Comparison of ENCODE assay signal across 21 cellular contexts in genomic region chr10:62327897-62328296, GRCh38. TPM values are rescaled to one million over a fixed set of nuclear protein-coding genes. Genes with fewer than 3 reads are reported as not detected.
DNase-seq lines count a peak whose midpoint lies in the region; ATAC-seq, FAIRE-seq and TF ChIP-seq lines count a peak whose summit lies in the region.
"Had no signal": no experiment of that assay in that cellular context is flagged by ENCODE, and none has a peak within 500 bp of the region (broad histone marks: within the 10 kb centered on the region; RNA-seq: fewer than 3 reads in every experiment).

No MANE protein-coding gene starts in this region.

- H3K27me3 Mint-ChIP-seq in astrocyte (ENCODE audit: low read depth, unreplicated experiment), result no peaks in the 10 kb centered on the region

- H3K4me1 ChIP-seq in KMS-11 (ENCODE audit: low read depth, poor library complexity, severe bottlenecking) (peaks cover 24% of the 10 kb centered on the region), astrocyte (ENCODE audit: insufficient read depth, low read length) (no peaks in the 10 kb centered on the region)

- no peaks in the 10 kb centered on the region for H3K36me3 ChIP-seq in KMS-11 (ENCODE audit: insufficient read depth)
- no peaks in the 10 kb centered on the region for H3K36me3 ChIP-seq in astrocyte (ENCODE audit: insufficient read depth, low read length)

- FAIRE-seq in astrocyte (lab: Jason Lieb, UNC), result no peak
- FAIRE-seq: HepG2 had no signal

- no peaks in the 10 kb centered on the region for H3K9me3 ChIP-seq in astrocyte (ENCODE audit: insufficient read depth, low read depth, low read length)

- H3K79me2 ChIP-seq in KMS-11 (ENCODE audit: insufficient read depth, low read depth) (no peaks in the 10 kb centered on the region), astrocyte (ENCODE audit: insufficient read depth, low read length) (no peaks in the 10 kb centered on the region)

- peak; percentile 35 for DNase-seq in EH (ENCODE audit: low read depth)
- peak; percentile 10 for DNase-seq in astrocyte (ENCODE audit: low read depth)
- DNase-seq in foreskin fibroblast, result peak; percentile 47 to 79
- DNase-seq in NCI-H2196 treated with DMSO at 0.1 percent for 48 hours (lab: John Stamatoyannopoulos, UW; ENCODE audit: unreplicated experiment), result no peak
- no peak for DNase-seq in GM03348 (ENCODE audit: low spot score)
- DNase-seq: AML-193; Calu3; CD4-positive, CD25-positive, alpha-beta regulatory T cell; DMS79 treated with DMSO at 0.1 percent for 48 hours; GDM1; NCI-H1417; NCI-H2029; NCI-H2227 treated with DMSO at 0.1 percent for 48 hours; NCI-H526; PC-9 had no signal

- H3K27ac ChIP-seq in KMS-11 (no peak overlapping the region; the same call in 1 of the 2 replicates), astrocyte (ENCODE audit: low read depth, low read length) (no peak overlapping the region)
- H3K27ac ChIP-seq: PC-9, SK-N-MC had no signal

- no peaks in the 10 kb centered on the region for H3K27me3 ChIP-seq in KMS-11 (ENCODE audit: insufficient read depth, low read depth)
- H3K27me3 ChIP-seq in astrocyte (ENCODE audit: insufficient read depth, low read length), result no peaks in the 10 kb centered on the region

- no peaks in the 10 kb centered on the region for H3K4me1 Mint-ChIP-seq in astrocyte (ENCODE audit: low read depth, unreplicated experiment)
- H3K4me1 Mint-ChIP-seq: CD4-positive, CD25-positive, alpha-beta regulatory T cell; GM23338 had no signal

- H3K9me3 Mint-ChIP-seq in astrocyte (ENCODE audit: unreplicated experiment), result peaks cover 7% of the 10 kb centered on the region

- H3K9ac ChIP-seq in KMS-11 (no peak overlapping the region), astrocyte (ENCODE audit: low read length) (no peak overlapping the region)

- no peaks in the 10 kb centered on the region for H4K20me1 ChIP-seq in KMS-11 (ENCODE audit: insufficient read depth)
- no peaks in the 10 kb centered on the region for H4K20me1 ChIP-seq in astrocyte (ENCODE audit: insufficient read depth, low read length)

- H3K4me3 ChIP-seq in KMS-11 (IDR thresholded peaks at IDR 0.05; ENCODE audit: insufficient read depth, low read depth, low read length) (no peak overlapping the region), astrocyte (ENCODE audit: insufficient read depth, low read depth, low read length) (no peak overlapping the region), foreskin fibroblast (ENCODE audit: low read depth in 1 of 2, low read length in 2 of 2) (no peak overlapping the region)
- H3K4me3 ChIP-seq: GM23338, PC-9, SK-N-MC had no signal

- H3K27ac Mint-ChIP-seq in astrocyte (ENCODE audit: unreplicated experiment), result no peak overlapping the region
- H3K27ac Mint-ChIP-seq: CD4-positive, CD25-positive, alpha-beta regulatory T cell; GM23338 had no signal

- no peak for TF ChIP-seq CTCF in KMS-11 (conservative IDR thresholded peaks at IDR 0.05; ENCODE audit: low read depth, low read length)
- no peak for TF ChIP-seq CTCF in astrocyte (IDR thresholded peaks at IDR 0.05; ENCODE audit: insufficient read depth, low read depth, low read length)
- no peak for TF ChIP-seq CTCF in foreskin fibroblast (IDR thresholded peaks at IDR 0.05; ENCODE audit: low read depth, low read length)

- no peak overlapping the region for H2AFZ ChIP-seq in KMS-11 (ENCODE audit: low read depth)
- H2AFZ ChIP-seq in astrocyte (ENCODE audit: low read depth, low read length), result no peak overlapping the region
- H2AFZ ChIP-seq: GM23338, PC-9 had no signal

- H3K4me2 ChIP-seq in KMS-11 (peak overlapping the region; percentile 31; the same call in 1 of the 2 replicates), astrocyte (ENCODE audit: low read length) (no peak overlapping the region)
- H3K4me2 ChIP-seq: GM23338, PC-9 had no signal

- H3K4me3 Mint-ChIP-seq in astrocyte (ENCODE audit: unreplicated experiment), result no peak overlapping the region
- H3K4me3 Mint-ChIP-seq: CD4-positive, CD25-positive, alpha-beta regulatory T cell; GM23338 had no signal

- no peaks in the 10 kb centered on the region for H3K36me3 Mint-ChIP-seq in astrocyte (ENCODE audit: low read depth, unreplicated experiment)

- no peak for ATAC-seq in GM18502 (IDR thresholded peaks at IDR 0.05; ENCODE audit: poor library complexity, unreplicated experiment)
- ATAC-seq: GM23338, HepG2, Right ventricle myocardium inferior had no signal

RNA-seq across cellular contexts. Expression of gene ZNF365, which starts 46.3 kb away (rescaled TPM):
- total RNA-seq in astrocyte, result 8.9 and 11.0 TPM in 2 replicates
- total RNA-seq: HepG2, Right ventricle myocardium inferior had no signal

RNA-seq across cellular contexts. Expression of gene RTKN2, which starts 59.3 kb away (rescaled TPM):
- 8.4 and 8.9 TPM in 2 replicates for total RNA-seq in astrocyte
- total RNA-seq: Right ventricle myocardium inferior had no signal

Comparison
In these comparisons a context has a peak if more than half of its experiments do, and no peak if none do; other contexts are left out.
1. DNase-seq: peak in EH (single experiment), astrocyte (single experiment) and foreskin fibroblast (2 of 2); none in NCI-H2196 treated with DMSO at 0.1 percent for 48 hours (single experiment) and GM03348 (single experiment).